8 cellular contexts compared by ENCODE assay signal in genomic region chr15:67520976-67521769, GRCh38. TPM values are rescaled to one million over a fixed set of nuclear protein-coding genes. Genes with fewer than 3 reads are reported as not detected.
A peak's percentile ranks its signal among the peaks of the same experiment; 100 is the strongest.
DNase-seq lines count a peak whose midpoint lies in the region; ATAC-seq and TF ChIP-seq lines count a peak whose summit lies in the region.

Gene C15orf61, plus strand, starts transcription at chr15:67521131. Its CDS starts 118 bp downstream, at chr15:67521249.

- H3K27ac Mint-ChIP-seq in T-helper 1 cell treated with Interleukin-12 subunit alpha and Interleukin-12 subunit beta and Interleukin-4 antibody, amounts not matched to agents 30 μg/mL and 1 μg/mL, for 36 hours, result peak within 1 kb of the TSS; percentile 93

- peak; percentile 85 for TF ChIP-seq POLR2A in GM15510 (IDR thresholded peaks at IDR 0.05; ENCODE audit: borderline replicate concordance, extremely low read depth, insufficient read length)
- peak; percentile 57 to 91 for TF ChIP-seq POLR2A in uterus (IDR thresholded peaks at IDR 0.05)

- H3K36me3 Mint-ChIP-seq in T-helper 1 cell treated with Interleukin-12 subunit alpha and Interleukin-12 subunit beta and Interleukin-4 antibody, amounts not matched to agents 30 μg/mL and 1 μg/mL, for 36 hours (ENCODE audit: low read depth), result peaks cover 3% of the 10 kb centered on the region

- no peaks in the 10 kb centered on the region for H3K27me3 ChIP-seq in right cardiac atrium (ENCODE audit: control insufficient read depth, insufficient read depth)
- H3K27me3 ChIP-seq in uterus, result no peaks in the 10 kb centered on the region

- H3K4me3 Mint-ChIP-seq in T-helper 1 cell treated with Interleukin-12 subunit alpha and Interleukin-12 subunit beta and Interleukin-4 antibody, amounts not matched to agents 30 μg/mL and 1 μg/mL, for 36 hours, result peak within 1 kb of the TSS; percentile 89

- peak; percentile 93 for DNase-seq in NCI-H1105 (lab: John Stamatoyannopoulos, UW)
- peak in 54 of 56 donors; percentile 35 to 86 (median 73) for DNase-seq in amygdala (lab: John Stamatoyannopoulos, UW)
- DNase-seq in right cardiac atrium, result peak; percentile 87 to 95 (median 95)
- peak; percentile 87 for DNase-seq in putamen (ENCODE audit: low spot score)
- DNase-seq in uterus, result peak; percentile 79 to 87

- no peaks in the 10 kb centered on the region for H3K9me3 Mint-ChIP-seq in T-helper 1 cell treated with Interleukin-12 subunit alpha and Interleukin-12 subunit beta and Interleukin-4 antibody, amounts not matched to agents 30 μg/mL and 1 μg/mL, for 36 hours

- peaks cover 17% of the 10 kb centered on the region for H3K4me1 Mint-ChIP-seq in T-helper 1 cell treated with Interleukin-12 subunit alpha and Interleukin-12 subunit beta and Interleukin-4 antibody, amounts not matched to agents 30 μg/mL and 1 μg/mL, for 36 hours (ENCODE audit: low read depth)

- intact Hi-C loops in right cardiac atrium (cut with DNase I), result loop anchor here in 1 of 4 donors (5.0 kb wide), 1 partner anchor 316 kb away; no protein-coding TSS in a partner anchor
- intact Hi-C loops in uterus (cut with DNase I; ENCODE audit: low total_unique reads), result no loop called here

- under 1% methylated on average over 97 of the region's 97 CpGs for WGBS in right cardiac atrium

- H3K9me3 ChIP-seq in right cardiac atrium (ENCODE audit: control insufficient read depth, low read length) (no peaks in the 10 kb centered on the region), uterus (no peaks in the 10 kb centered on the region)

- H3K27ac ChIP-seq in right cardiac atrium (ENCODE audit: low read length) (peak within 1 kb of the TSS; percentile 94), uterus (peak within 1 kb of the TSS; percentile 97)

- peak; percentile 76 for ATAC-seq in HG02678 (IDR thresholded peaks at IDR 0.05; ENCODE audit: unreplicated experiment)
- ATAC-seq in right cardiac atrium, result peak; percentile 94 to 95

- H3K4me1 ChIP-seq in right cardiac atrium (ENCODE audit: control insufficient read depth, insufficient read depth, low read length), result no peaks in the 10 kb centered on the region
- peaks cover 0 to 6% of the 10 kb centered on the region in 2 donors for H3K4me1 ChIP-seq in uterus

- H3K4me3 ChIP-seq in right cardiac atrium (ENCODE audit: low read length), result peak within 1 kb of the TSS; percentile 72
- peak within 1 kb of the TSS; percentile 59 to 85 for H3K4me3 ChIP-seq in uterus

- no peaks in the 10 kb centered on the region for H3K36me3 ChIP-seq in uterus

- no peaks in the 10 kb centered on the region for H3K27me3 Mint-ChIP-seq in T-helper 1 cell treated with Interleukin-12 subunit alpha and Interleukin-12 subunit beta and Interleukin-4 antibody, amounts not matched to agents 30 μg/mL and 1 μg/mL, for 36 hours (ENCODE audit: low read depth)

- TF ChIP-seq CTCF in uterus (IDR thresholded peaks at IDR 0.05), result peak in 1 of 4 experiments; percentile 5

RNA-seq across cellular contexts. Expression of gene C15orf61, which starts in this region (rescaled TPM):
- total RNA-seq in right cardiac atrium (10 to 100 TPM; 10.1 to 11.1 (median 10.3) TPM), uterus (10 to 100 TPM in 1 of 4 donors, 1 to 10 TPM in 2, under 1 TPM in 1; 0.51 to 11.5 (median 4.9) TPM)
- 5.9 TPM for polyA plus RNA-seq in right cardiac atrium

Comparison
In these comparisons a context has a peak if more than half of its experiments do, and no peak if none do; other contexts are left out.
1. Peak in every context shown above with its lines: DNase-seq, ATAC-seq, H3K4me3 ChIP-seq and H3K27ac ChIP-seq.